Comparison of ENCODE assay signal across 2 cellular contexts in genomic region chr2:10489842-10490555, GRCh38.
TF ChIP-seq lines count a peak whose summit lies in the region.

No MANE protein-coding gene starts in this region.

TF ChIP-seq in K562, 482 proteins besides CTCF, POLR2A, EP300 and RAD21:
- no peak for TF ChIP-seq JUN (IDR thresholded peaks at IDR 0.05; ENCODE audit: borderline replicate concordance, low read depth, low read length)
- TF ChIP-seq JUN (CRISPR knock-in tag; IDR thresholded peaks at IDR 0.05; ENCODE audit: borderline replicate concordance): no peak
- TF ChIP-seq FOXJ2 (tag; IDR thresholded peaks at IDR 0.05): 0 out of 2 replicates have a peak, but pooled peaks have one; percentile 1

TF ChIP-seq in HepG2, 621 proteins besides CTCF, POLR2A, EP300 and RAD21:
- TF ChIP-seq CEBPB (IDR thresholded peaks at IDR 0.05; ENCODE audit: borderline replicate concordance, low read depth, low read length) (peak; percentile 62; the same call in 1 of the 2 replicates), MYNN (CRISPR knock-in tag; IDR thresholded peaks at IDR 0.05; ENCODE audit: low read depth) (no peak), ZFP82 (CRISPR knock-in tag; IDR thresholded peaks at IDR 0.05; ENCODE audit: borderline replicate concordance) (0 out of 2 replicates have a peak, but pooled peaks have one; percentile 16), ZBTB20 (CRISPR knock-in tag; IDR thresholded peaks at IDR 0.05; ENCODE audit: borderline replicate concordance, low read depth) (0 out of 2 replicates have a peak, but pooled peaks have one; percentile 23), IRX3 (CRISPR knock-in tag; IDR thresholded peaks at IDR 0.05; ENCODE audit: borderline replicate concordance, low read depth) (no peak)
